Comparison of ENCODE assay signal across 17 cellular contexts in the genomic region with DNA sequence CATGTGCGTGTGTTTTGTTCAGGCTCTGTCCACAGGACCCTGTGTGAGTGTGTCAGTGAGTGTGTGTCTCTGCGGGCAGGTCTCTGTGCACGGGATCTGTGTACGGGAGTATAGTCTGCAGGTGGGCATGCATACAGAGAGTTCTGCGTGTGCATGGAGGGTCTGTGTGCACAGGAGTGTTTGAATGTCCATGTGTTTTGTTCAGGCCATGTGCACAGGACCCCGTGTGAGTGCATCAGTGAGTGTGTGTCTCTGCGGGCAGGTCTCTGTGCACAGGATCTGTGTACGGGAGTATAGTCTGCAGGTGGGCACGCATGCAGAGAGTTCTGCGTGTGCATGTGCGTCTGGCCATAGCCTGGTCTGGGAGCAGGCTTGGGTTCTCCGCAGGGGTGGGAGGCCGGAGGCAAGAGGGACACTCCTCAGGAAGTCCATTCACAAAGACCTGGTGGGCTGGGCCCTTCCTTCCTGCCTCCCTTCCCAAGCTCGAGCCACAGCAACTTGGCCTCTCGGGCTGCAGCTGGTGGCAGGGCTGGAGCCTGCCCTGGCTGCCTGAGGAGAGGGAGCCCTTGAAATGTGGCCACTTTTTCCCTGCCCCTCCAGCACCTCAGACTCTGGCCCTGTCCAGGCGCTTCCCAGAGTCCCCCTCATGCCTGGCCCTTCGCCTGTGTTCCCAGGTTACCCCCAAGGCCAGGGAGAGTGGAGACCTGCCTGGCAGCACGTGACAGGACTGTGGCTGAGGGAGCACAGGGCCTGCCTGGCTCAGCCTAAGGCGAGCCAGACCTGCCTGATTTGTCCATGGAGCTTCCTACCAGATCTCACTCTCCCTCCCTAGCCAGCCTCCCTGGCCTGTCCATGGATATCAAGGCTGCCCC. TPM values are rescaled to one million over a fixed set of nuclear protein-coding genes. Genes with fewer than 3 reads are reported as not detected.
DNase-seq lines count a peak whose midpoint lies in the region; ATAC-seq, FAIRE-seq and TF ChIP-seq lines count a peak whose summit lies in the region.
"Had no signal": no experiment of that assay in that cellular context is flagged by ENCODE, and none has a peak within 500 bp of the region (broad histone marks: within the 10 kb centered on the region; RNA-seq: fewer than 3 reads in every experiment).

No MANE protein-coding gene starts in this region.

- no peaks in the 10 kb centered on the region for H3K27me3 ChIP-seq in breast epithelium
- no peaks in the 10 kb centered on the region for H3K27me3 ChIP-seq in mammary epithelial cell (ENCODE audit: insufficient read depth, low read length)
- H3K27me3 ChIP-seq in HepG2 (ENCODE audit: control insufficient read depth in 1 of 2, insufficient read depth in 2 of 2, low read length in 2 of 2) = peaks cover 6 to 17% of the 10 kb centered on the region in 2 experiments
- no peaks in the 10 kb centered on the region for H3K27me3 ChIP-seq in vagina

- no peak for TF ChIP-seq CTCF in breast epithelium (IDR thresholded peaks at IDR 0.05)
- no peak for TF ChIP-seq CTCF in mammary epithelial cell (conservative IDR thresholded peaks at IDR 0.05 in 1 of 2, IDR thresholded peaks at IDR 0.05 in 1 of 2; ENCODE audit: extremely low read depth in 1 of 2, insufficient read depth in 1 of 2, low read depth in 1 of 2, low read length in 2 of 2)
- no peak for TF ChIP-seq CTCF in HepG2 (CRISPR knock-in tag; IDR thresholded peaks at IDR 0.05)
- no peak for TF ChIP-seq CTCF in vagina (IDR thresholded peaks at IDR 0.05)

- ATAC-seq in HepG2 = peak; percentile 66

- in situ Hi-C loops in mammary epithelial cell (cut with MboI; ENCODE audit: low sequenced_read_pairs in 2 of 2) = no loop called here
- in situ Hi-C loops in HepG2 (cut with HindIII; ENCODE audit: extremely low pct_ligation_motif_present, low pct_unique_long_range_greater_than_20kb) = no loop called here

- H3K4me2 ChIP-seq in mammary epithelial cell (ENCODE audit: insufficient read depth, low read depth, low read length) (no peak overlapping the region), HepG2 (ENCODE audit: low read depth, low read length) (peak overlapping the region; percentile 52)

- H4K20me1 ChIP-seq in mammary epithelial cell (ENCODE audit: insufficient read depth, low read length) = no peaks in the 10 kb centered on the region
- no peaks in the 10 kb centered on the region for H4K20me1 ChIP-seq in HepG2 (ENCODE audit: insufficient read depth, low read length)

- dilution Hi-C loops in mammary epithelial cell (cut with HindIII; ENCODE audit: low sequenced_read_pairs) = loop anchor here (5.0 kb wide), 1 partner anchor 47 kb away; no protein-coding TSS in a partner anchor

- TF ChIP-seq RAD21 in HepG2 (CRISPR knock-in tag; IDR thresholded peaks at IDR 0.05) = no peak

- H3K4me1 ChIP-seq in breast epithelium = peaks cover 0 to 6% of the 10 kb centered on the region in 2 donors
- H3K4me1 ChIP-seq in mammary epithelial cell (ENCODE audit: insufficient read depth, low read length) = no peaks in the 10 kb centered on the region
- H3K4me1 ChIP-seq in HepG2 (ENCODE audit: insufficient read depth, low read length) = peaks cover 43% of the 10 kb centered on the region
- peaks cover 23% of the 10 kb centered on the region for H3K4me1 ChIP-seq in vagina

- CTCF ChIA-PET in mammary epithelial cell (lab: Charles Lee; ENCODE audit: low non-redundant PET) (no interaction called here), HepG2 (lab: Yijun Ruan, JAX; ENCODE audit: low intra/inter-chr PET ratio, low total read pairs) (no interaction called here)

- H3K79me2 ChIP-seq in mammary epithelial cell (ENCODE audit: insufficient read depth, low read length) (no peaks in the 10 kb centered on the region), HepG2 (ENCODE audit: insufficient read depth, low read length) (no peaks in the 10 kb centered on the region)

- TF ChIP-seq POLR2A in breast epithelium (IDR thresholded peaks at IDR 0.05) = no peak
- no peak for TF ChIP-seq POLR2A in HepG2 (IDR thresholded peaks at IDR 0.05; ENCODE audit: insufficient read depth in 1 of 2, low read depth in 2 of 2, low read length in 2 of 2)
- TF ChIP-seq POLR2A in vagina (IDR thresholded peaks at IDR 0.05) = no peak

- H2AFZ ChIP-seq in mammary epithelial cell (ENCODE audit: low read depth, low read length) (no peak overlapping the region), HepG2 (ENCODE audit: low read length) (peak overlapping the region; percentile 3)

- intact Hi-C loops in breast epithelium (cut with DNase I; ENCODE audit: low total_unique reads) = no loop called here
- intact Hi-C loops in mammary epithelial cell (cut with micrococcal nuclease) = no loop called here
- intact Hi-C loops in HepG2 (cut with micrococcal nuclease; ENCODE audit: unreplicated experiment) = no loop called here
- intact Hi-C loops in vagina (cut with DNase I) = no loop called here

- POLR2A ChIA-PET in HepG2 (lab: Yijun Ruan, JAX) = interaction anchor here (1.0 to 2.7 kb wide), 3 partner anchors 10 to 81 kb away, joined by 4 to 13 read pairs (median 6); partner anchors contain the start of gene AP5S1

- peak overlapping the region; percentile 14 to 84 for H3K27ac ChIP-seq in breast epithelium
- H3K27ac ChIP-seq in mammary epithelial cell (ENCODE audit: insufficient read depth, low read depth, low read length) = no peak overlapping the region
- no peak overlapping the region for H3K27ac ChIP-seq in HepG2 (ENCODE audit: extremely low read length, insufficient read depth, low read length)
- peak overlapping the region; percentile 36 for H3K27ac ChIP-seq in vagina
- H3K27ac ChIP-seq: thoracic aorta had no signal

- no peak for DNase-seq in breast epithelium (ENCODE audit: low spot score in 2 of 2)
- DNase-seq in mammary epithelial cell = no peak
- DNase-seq in HepG2 (ENCODE audit: low spot score) = no peak
- DNase-seq in vagina (ENCODE audit: extremely low spot score in 2 of 2) = no peak
- no peak for DNase-seq in AG08395 (ENCODE audit: low spot score)
- no peak for DNase-seq in NCI-H1092 (lab: John Stamatoyannopoulos, UW)
- DNase-seq: activated B cell treated with CpG ODN at 0.5 μM for 24 hours; activated T-cell treated with anti-CD3 and anti-CD28 coated beads, Interleukin-2, amount 50 U/mL, for 1 hour; amygdala; DMS 273 treated with DMSO at 0.1 percent for 48 hours; GOT3; NCI-H1048; NCI-H446 treated with DMSO at 0.1 percent for 48 hours; SHP77 had no signal

- no peak for FAIRE-seq in HepG2 (lab: Jason Lieb, UNC)

- H3K36me3 ChIP-seq in breast epithelium = no peaks in the 10 kb centered on the region
- no peaks in the 10 kb centered on the region for H3K36me3 ChIP-seq in mammary epithelial cell (ENCODE audit: insufficient read depth, low read length)
- H3K36me3 ChIP-seq in HepG2 (replicated peaks in 1 of 2; ENCODE audit: control insufficient read depth in 1 of 2, insufficient read depth in 2 of 2, low read length in 2 of 2) = no peaks in the 10 kb centered on the region
- H3K36me3 ChIP-seq in vagina = no peaks in the 10 kb centered on the region
- H3K36me3 ChIP-seq: thoracic aorta had no signal

- H3K9ac ChIP-seq in mammary epithelial cell (ENCODE audit: insufficient read depth, low read length) = no peak overlapping the region
- peak overlapping the region; percentile 32; the same call in 1 of the 2 replicates for H3K9ac ChIP-seq in HepG2 (ENCODE audit: insufficient read depth, low read depth, low read length)

- no TSS peak for BruUV-seq in mammary epithelial cell (replicated peaks; lab: Mats Ljungman, UMichigan)
- no TSS peak for BruUV-seq in HepG2 (replicated peaks; lab: Mats Ljungman, UMichigan)

- TF ChIP-seq EP300 in HepG2 (IDR thresholded peaks at IDR 0.05; ENCODE audit: low read depth in 2 of 2, low read length in 2 of 2) (no peak), HepG2 (CRISPR knock-in tag; IDR thresholded peaks at IDR 0.05; ENCODE audit: borderline replicate concordance) (no peak)

- H3K4me3 ChIP-seq in breast epithelium = no peak overlapping the region
- H3K4me3 ChIP-seq in mammary epithelial cell (replicated peaks in 1 of 3; ENCODE audit: insufficient read depth in 1 of 3, low read depth in 2 of 3, low read length in 3 of 3) = no peak overlapping the region
- peak overlapping the region in 1 of 3 experiments; percentile 39; a peak in 1 of 6 replicates for H3K4me3 ChIP-seq in HepG2 (replicated peaks in 1 of 3; ENCODE audit: insufficient read depth in 1 of 3, low read depth in 2 of 3, low read length in 3 of 3)
- H3K4me3 ChIP-seq in vagina = no peak overlapping the region
- H3K4me3 ChIP-seq: thoracic aorta had no signal

- 83% methylated on average over 16 of the region's 19 CpGs for WGBS in mammary epithelial cell (ENCODE audit: low coverage, missing lambda C conversion rate)
- WGBS in HepG2 (ENCODE audit: low lambda C conversion rate) = 44% methylated on average over 19 of the region's 19 CpGs

- H3K9me3 ChIP-seq in breast epithelium (no peaks in the 10 kb centered on the region), mammary epithelial cell (replicated peaks; ENCODE audit: insufficient read depth, low read length) (no peaks in the 10 kb centered on the region), HepG2 (ENCODE audit: low read length) (no peaks in the 10 kb centered on the region), vagina (no peaks in the 10 kb centered on the region)
- H3K9me3 ChIP-seq: thoracic aorta had no signal

RNA-seq across cellular contexts. Expression of gene HSPA12B, which starts 6.8 kb away (rescaled TPM):
- 10 to 100 TPM in 1 of 3 donors, 1 to 10 TPM in 2; 7.0 to 25.2 (median 9.3) TPM for total RNA-seq in breast epithelium
- total RNA-seq in mammary epithelial cell = not detected
- polyA plus RNA-seq in mammary epithelial cell = not detected
- polyA minus RNA-seq in mammary epithelial cell = not detected
- not detected in 2 replicates for total RNA-seq in HepG2 (2016; rRNA removed; fragmentation: Illumina TruSeq; extraction: Trizol)
- not detected in 2 replicates for total RNA-seq in HepG2 (2016; cell fraction: cytosol; rRNA removed; fragmentation: Illumina TruSeq; extraction: Trizol; ENCODE audit: low read depth)
- not detected in 2 replicates for total RNA-seq in HepG2 (2016; cell fraction: insoluble cytoplasmic fraction; rRNA removed; fragmentation: Illumina TruSeq; extraction: Trizol)
- not detected in 2 replicates for total RNA-seq in HepG2 (2016; cell fraction: membrane; rRNA removed; fragmentation: Illumina TruSeq; extraction: Trizol)
- total RNA-seq in HepG2 (2016; cell fraction: nucleus; rRNA removed; fragmentation: Illumina TruSeq; extraction: Trizol) = not detected in 2 replicates
- 0.01 TPM in 2 replicates for polyA plus RNA-seq in HepG2 (2011; rRNA removed)
- polyA plus RNA-seq in HepG2 (2011; cell fraction: cytosol; rRNA removed) = 0.03 and 0.04 TPM in 2 replicates
- polyA plus RNA-seq in HepG2 (2011; cell fraction: nucleus; rRNA removed) = 0.14 and 0.17 TPM in 2 replicates
- polyA plus RNA-seq in HepG2 (2012) = 0.90 and 1.9 TPM in 2 replicates
- polyA plus RNA-seq in HepG2 (2016; cell fraction: cytosol; fragmentation: Illumina TruSeq; extraction: Trizol; ENCODE audit: low read depth) = not detected in 2 replicates
- polyA plus RNA-seq in HepG2 (2016; cell fraction: insoluble cytoplasmic fraction; fragmentation: Illumina TruSeq; extraction: Trizol; ENCODE audit: low read depth) = not detected in 2 replicates
- not detected in 2 replicates for polyA plus RNA-seq in HepG2 (2016; cell fraction: membrane; fragmentation: Illumina TruSeq; extraction: Trizol; ENCODE audit: low read depth)
- polyA plus RNA-seq in HepG2 (2016; cell fraction: nucleus; fragmentation: Illumina TruSeq; extraction: Trizol; ENCODE audit: insufficient read depth, low read depth) = not detected in 2 replicates
- polyA minus RNA-seq in HepG2 (2011; rRNA and poly(A)+ RNA removed; ENCODE audit: low replicate concordance) = 0.10 TPM in 1 of 2 replicates, not detected in the other
- polyA minus RNA-seq in HepG2 (2011; cell fraction: cytosol; rRNA and poly(A)+ RNA removed) = not detected in 2 replicates
- 0.13 TPM in 1 of 2 replicates, not detected in the other for polyA minus RNA-seq in HepG2 (2011; cell fraction: nucleus; rRNA and poly(A)+ RNA removed)
- total RNA-seq in vagina = 21.6 TPM
- total RNA-seq: A673, activated B cell treated with CpG ODN at 0.5 μM for 24 hours, HT1080 had no signal

RNA-seq across cellular contexts. Expression of gene SIGLEC1, which starts 26.9 kb away (rescaled TPM):
- 10 to 100 TPM in 1 of 3 donors, 1 to 10 TPM in 2; 2.0 to 32.0 (median 6.9) TPM for total RNA-seq in breast epithelium
- total RNA-seq in mammary epithelial cell = not detected
- not detected for polyA plus RNA-seq in mammary epithelial cell
- polyA minus RNA-seq in mammary epithelial cell = not detected
- not detected in 2 replicates for total RNA-seq in HepG2 (2016; rRNA removed; fragmentation: Illumina TruSeq; extraction: Trizol)
- total RNA-seq in HepG2 (2016; cell fraction: cytosol; rRNA removed; fragmentation: Illumina TruSeq; extraction: Trizol; ENCODE audit: low read depth) = not detected in 2 replicates
- total RNA-seq in HepG2 (2016; cell fraction: insoluble cytoplasmic fraction; rRNA removed; fragmentation: Illumina TruSeq; extraction: Trizol) = not detected in 2 replicates
- total RNA-seq in HepG2 (2016; cell fraction: membrane; rRNA removed; fragmentation: Illumina TruSeq; extraction: Trizol) = not detected in 2 replicates
- total RNA-seq in HepG2 (2016; cell fraction: nucleus; rRNA removed; fragmentation: Illumina TruSeq; extraction: Trizol) = not detected in 2 replicates
- polyA plus RNA-seq in HepG2 (2011; rRNA removed) = 0.01 TPM in 1 of 2 replicates, not detected in the other
- polyA plus RNA-seq in HepG2 (2011; cell fraction: cytosol; rRNA removed) = not detected in 2 replicates
- polyA plus RNA-seq in HepG2 (2011; cell fraction: nucleus; rRNA removed) = 0.03 and 0.10 TPM in 2 replicates
- 0.01 TPM in 1 of 2 replicates, not detected in the other for polyA plus RNA-seq in HepG2 (2012)
- not detected in 2 replicates for polyA plus RNA-seq in HepG2 (2016; cell fraction: cytosol; fragmentation: Illumina TruSeq; extraction: Trizol; ENCODE audit: low read depth)
- polyA plus RNA-seq in HepG2 (2016; cell fraction: insoluble cytoplasmic fraction; fragmentation: Illumina TruSeq; extraction: Trizol; ENCODE audit: low read depth) = not detected in 2 replicates
- polyA plus RNA-seq in HepG2 (2016; cell fraction: membrane; fragmentation: Illumina TruSeq; extraction: Trizol; ENCODE audit: low read depth) = not detected in 2 replicates
- polyA plus RNA-seq in HepG2 (2016; cell fraction: nucleus; fragmentation: Illumina TruSeq; extraction: Trizol; ENCODE audit: insufficient read depth, low read depth) = not detected in 2 replicates
- polyA minus RNA-seq in HepG2 (2011; rRNA and poly(A)+ RNA removed; ENCODE audit: low replicate concordance) = 0.05 TPM in 1 of 2 replicates, not detected in the other
- not detected in 2 replicates for polyA minus RNA-seq in HepG2 (2011; cell fraction: cytosol; rRNA and poly(A)+ RNA removed)
- under 0.01 TPM in 1 of 2 replicates, not detected in the other for polyA minus RNA-seq in HepG2 (2011; cell fraction: nucleus; rRNA and poly(A)+ RNA removed)
- total RNA-seq in vagina = 8.8 TPM
- total RNA-seq: A673, activated B cell treated with CpG ODN at 0.5 μM for 24 hours, HT1080 had no signal

RNA-seq across cellular contexts. Expression of gene ADISSP, which starts 28.3 kb away (rescaled TPM):
- total RNA-seq in breast epithelium = 10 to 100 TPM; 12.3 to 29.3 (median 15.7) TPM
- total RNA-seq in mammary epithelial cell = 10 to 100 TPM; 14.0 to 59.9 TPM
- 63.4 TPM for polyA plus RNA-seq in mammary epithelial cell
- polyA minus RNA-seq in mammary epithelial cell = 43.5 TPM
- total RNA-seq in HepG2 (2016; rRNA removed; fragmentation: Illumina TruSeq; extraction: Trizol) = 70.0 and 90.6 TPM in 2 replicates
- 120 and 149 TPM in 2 replicates for total RNA-seq in HepG2 (2016; cell fraction: cytosol; rRNA removed; fragmentation: Illumina TruSeq; extraction: Trizol; ENCODE audit: low read depth)
- total RNA-seq in HepG2 (2016; cell fraction: insoluble cytoplasmic fraction; rRNA removed; fragmentation: Illumina TruSeq; extraction: Trizol) = 67.4 and 89.2 TPM in 2 replicates
- total RNA-seq in HepG2 (2016; cell fraction: membrane; rRNA removed; fragmentation: Illumina TruSeq; extraction: Trizol) = 165 and 207 TPM in 2 replicates
- total RNA-seq in HepG2 (2016; cell fraction: nucleus; rRNA removed; fragmentation: Illumina TruSeq; extraction: Trizol) = 43.5 and 46.5 TPM in 2 replicates
- 38.3 and 51.7 TPM in 2 replicates for polyA plus RNA-seq in HepG2 (2011; rRNA removed)
- 41.7 and 67.3 TPM in 2 replicates for polyA plus RNA-seq in HepG2 (2011; cell fraction: cytosol; rRNA removed)
- polyA plus RNA-seq in HepG2 (2011; cell fraction: nucleus; rRNA removed) = 36.2 and 38.2 TPM in 2 replicates
- 37.4 and 38.4 TPM in 2 replicates for polyA plus RNA-seq in HepG2 (2012)
- polyA plus RNA-seq in HepG2 (2016; cell fraction: cytosol; fragmentation: Illumina TruSeq; extraction: Trizol; ENCODE audit: low read depth) = 210 and 248 TPM in 2 replicates
- 96.6 and 129 TPM in 2 replicates for polyA plus RNA-seq in HepG2 (2016; cell fraction: insoluble cytoplasmic fraction; fragmentation: Illumina TruSeq; extraction: Trizol; ENCODE audit: low read depth)
- 249 and 277 TPM in 2 replicates for polyA plus RNA-seq in HepG2 (2016; cell fraction: membrane; fragmentation: Illumina TruSeq; extraction: Trizol; ENCODE audit: low read depth)
- 90.0 and 101 TPM in 2 replicates for polyA plus RNA-seq in HepG2 (2016; cell fraction: nucleus; fragmentation: Illumina TruSeq; extraction: Trizol; ENCODE audit: insufficient read depth, low read depth)
- 32.0 and 63.5 TPM in 2 replicates for polyA minus RNA-seq in HepG2 (2011; rRNA and poly(A)+ RNA removed; ENCODE audit: low replicate concordance)
- polyA minus RNA-seq in HepG2 (2011; cell fraction: cytosol; rRNA and poly(A)+ RNA removed) = 30.2 and 38.4 TPM in 2 replicates
- polyA minus RNA-seq in HepG2 (2011; cell fraction: nucleus; rRNA and poly(A)+ RNA removed) = 15.2 and 15.3 TPM in 2 replicates
- 16.0 TPM for total RNA-seq in vagina

RNA-seq across cellular contexts. Expression of gene SPEF1, which starts 42.0 kb away (rescaled TPM):
- under 1 TPM in 2 of 3 donors, not detected in 1; 0.33 to 0.88 TPM for total RNA-seq in breast epithelium
- under 1 TPM; 0.17 to 0.26 TPM for total RNA-seq in mammary epithelial cell
- polyA plus RNA-seq in mammary epithelial cell = 0.08 TPM
- not detected for polyA minus RNA-seq in mammary epithelial cell
- total RNA-seq in HepG2 (2016; rRNA removed; fragmentation: Illumina TruSeq; extraction: Trizol) = 0.27 and 0.32 TPM in 2 replicates
- not detected in 2 replicates for total RNA-seq in HepG2 (2016; cell fraction: cytosol; rRNA removed; fragmentation: Illumina TruSeq; extraction: Trizol; ENCODE audit: low read depth)
- total RNA-seq in HepG2 (2016; cell fraction: insoluble cytoplasmic fraction; rRNA removed; fragmentation: Illumina TruSeq; extraction: Trizol) = 0.15 and 0.22 TPM in 2 replicates
- 0.17 and 0.22 TPM in 2 replicates for total RNA-seq in HepG2 (2016; cell fraction: membrane; rRNA removed; fragmentation: Illumina TruSeq; extraction: Trizol)
- total RNA-seq in HepG2 (2016; cell fraction: nucleus; rRNA removed; fragmentation: Illumina TruSeq; extraction: Trizol) = 0.40 TPM in 1 of 2 replicates, not detected in the other
- 0.05 and 0.11 TPM in 2 replicates for polyA plus RNA-seq in HepG2 (2011; rRNA removed)
- 0.08 TPM in 1 of 2 replicates, not detected in the other for polyA plus RNA-seq in HepG2 (2011; cell fraction: cytosol; rRNA removed)
- polyA plus RNA-seq in HepG2 (2011; cell fraction: nucleus; rRNA removed) = 0.45 and 0.84 TPM in 2 replicates
- polyA plus RNA-seq in HepG2 (2012) = 0.11 TPM in 1 of 2 replicates, not detected in the other
- polyA plus RNA-seq in HepG2 (2016; cell fraction: cytosol; fragmentation: Illumina TruSeq; extraction: Trizol; ENCODE audit: low read depth) = 0.17 and 0.22 TPM in 2 replicates
- 0.24 and 0.25 TPM in 2 replicates for polyA plus RNA-seq in HepG2 (2016; cell fraction: insoluble cytoplasmic fraction; fragmentation: Illumina TruSeq; extraction: Trizol; ENCODE audit: low read depth)
- 0.20 and 0.42 TPM in 2 replicates for polyA plus RNA-seq in HepG2 (2016; cell fraction: membrane; fragmentation: Illumina TruSeq; extraction: Trizol; ENCODE audit: low read depth)
- 0.29 TPM in 1 of 2 replicates, not detected in the other for polyA plus RNA-seq in HepG2 (2016; cell fraction: nucleus; fragmentation: Illumina TruSeq; extraction: Trizol; ENCODE audit: insufficient read depth, low read depth)
- 0.08 and 0.14 TPM in 2 replicates for polyA minus RNA-seq in HepG2 (2011; rRNA and poly(A)+ RNA removed; ENCODE audit: low replicate concordance)
- polyA minus RNA-seq in HepG2 (2011; cell fraction: cytosol; rRNA and poly(A)+ RNA removed) = not detected in 2 replicates
- 0.64 TPM in 1 of 2 replicates, not detected in the other for polyA minus RNA-seq in HepG2 (2011; cell fraction: nucleus; rRNA and poly(A)+ RNA removed)
- total RNA-seq in vagina = not detected
- total RNA-seq: activated B cell treated with CpG ODN at 0.5 μM for 24 hours, HT1080 had no signal

RNA-seq across cellular contexts. Expression of gene CENPB, which starts 47.2 kb away (rescaled TPM):
- 10 to 100 TPM; 55.5 to 69.8 (median 68.2) TPM for total RNA-seq in breast epithelium
- total RNA-seq in mammary epithelial cell = 10 to 100 TPM; 56.8 to 72.2 TPM
- 33.5 TPM for polyA plus RNA-seq in mammary epithelial cell
- polyA minus RNA-seq in mammary epithelial cell = 47.9 TPM
- 42.9 and 54.5 TPM in 2 replicates for total RNA-seq in HepG2 (2016; rRNA removed; fragmentation: Illumina TruSeq; extraction: Trizol)
- total RNA-seq in HepG2 (2016; cell fraction: cytosol; rRNA removed; fragmentation: Illumina TruSeq; extraction: Trizol; ENCODE audit: low read depth) = 12.7 and 12.9 TPM in 2 replicates
- 42.6 and 53.4 TPM in 2 replicates for total RNA-seq in HepG2 (2016; cell fraction: insoluble cytoplasmic fraction; rRNA removed; fragmentation: Illumina TruSeq; extraction: Trizol)
- 44.1 and 47.1 TPM in 2 replicates for total RNA-seq in HepG2 (2016; cell fraction: membrane; rRNA removed; fragmentation: Illumina TruSeq; extraction: Trizol)
- total RNA-seq in HepG2 (2016; cell fraction: nucleus; rRNA removed; fragmentation: Illumina TruSeq; extraction: Trizol) = 22.9 and 28.9 TPM in 2 replicates
- 10.4 and 15.6 TPM in 2 replicates for polyA plus RNA-seq in HepG2 (2011; rRNA removed)
- polyA plus RNA-seq in HepG2 (2011; cell fraction: cytosol; rRNA removed) = 13.3 and 14.8 TPM in 2 replicates
- 19.0 and 20.4 TPM in 2 replicates for polyA plus RNA-seq in HepG2 (2011; cell fraction: nucleus; rRNA removed)
- polyA plus RNA-seq in HepG2 (2012) = 20.0 and 24.1 TPM in 2 replicates
- 11.2 and 11.4 TPM in 2 replicates for polyA plus RNA-seq in HepG2 (2016; cell fraction: cytosol; fragmentation: Illumina TruSeq; extraction: Trizol; ENCODE audit: low read depth)
- 37.8 and 42.0 TPM in 2 replicates for polyA plus RNA-seq in HepG2 (2016; cell fraction: insoluble cytoplasmic fraction; fragmentation: Illumina TruSeq; extraction: Trizol; ENCODE audit: low read depth)
- 28.4 and 33.6 TPM in 2 replicates for polyA plus RNA-seq in HepG2 (2016; cell fraction: membrane; fragmentation: Illumina TruSeq; extraction: Trizol; ENCODE audit: low read depth)
- polyA plus RNA-seq in HepG2 (2016; cell fraction: nucleus; fragmentation: Illumina TruSeq; extraction: Trizol; ENCODE audit: insufficient read depth, low read depth) = 36.6 and 38.3 TPM in 2 replicates
- 40.5 and 51.2 TPM in 2 replicates for polyA minus RNA-seq in HepG2 (2011; rRNA and poly(A)+ RNA removed; ENCODE audit: low replicate concordance)
- 17.9 and 18.5 TPM in 2 replicates for polyA minus RNA-seq in HepG2 (2011; cell fraction: cytosol; rRNA and poly(A)+ RNA removed)
- 16.0 and 16.7 TPM in 2 replicates for polyA minus RNA-seq in HepG2 (2011; cell fraction: nucleus; rRNA and poly(A)+ RNA removed)
- 62.9 TPM for total RNA-seq in vagina

Comparison
In these comparisons a context has a peak if more than half of its experiments do, and no peak if none do; other contexts are left out.
1. H3K27ac ChIP-seq: peak in breast epithelium (2 of 2) and vagina (single experiment); none in mammary epithelial cell (single experiment) and HepG2 (single experiment).
2. RNA of gene HSPA12B, which starts 6.8 kb away (total RNA-seq): 21.6 TPM in vagina (single experiment) and 7.0 to 25.2 TPM in breast epithelium; not detected in mammary epithelial cell and not detected in HepG2; every median in the first group is over 4 times any median in the second.